ENCODE assay signal across 1 cellular context in the genomic region with DNA sequence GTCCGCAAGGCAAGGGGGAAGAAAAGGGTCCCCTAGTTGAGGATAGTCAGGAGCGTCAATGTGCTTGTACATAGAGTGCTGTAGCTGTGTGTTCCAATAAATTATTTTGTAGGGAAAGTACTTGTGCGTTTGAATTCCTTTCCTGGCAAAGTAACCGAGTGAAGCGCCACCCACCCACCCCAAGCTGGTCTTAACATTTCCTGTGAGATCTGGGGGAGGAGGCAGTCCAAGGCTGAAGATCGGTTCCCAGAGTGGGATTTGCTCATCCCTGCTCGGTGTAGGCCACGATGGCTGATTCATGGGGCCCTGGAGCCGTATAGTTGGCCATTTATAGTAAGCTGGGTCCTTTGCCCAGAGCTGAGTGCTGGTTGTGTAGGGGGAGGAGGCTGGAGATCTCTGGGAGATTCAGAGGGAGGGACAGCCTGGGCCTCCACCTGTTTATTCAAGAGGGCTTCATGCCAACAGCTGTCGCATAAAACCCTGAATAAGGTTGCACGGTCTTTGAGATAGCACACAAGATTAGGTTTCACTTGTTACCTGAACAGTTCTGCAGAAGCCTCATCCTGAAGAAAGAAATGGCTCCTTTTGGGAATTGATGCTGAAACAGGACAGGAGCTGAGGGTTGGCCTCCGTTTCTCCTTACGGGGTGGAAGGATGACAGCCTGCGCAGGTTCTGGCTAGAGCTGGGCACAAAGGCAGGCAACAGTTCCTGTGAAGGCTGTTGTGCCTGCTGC.
TF ChIP-seq lines count a peak whose summit lies in the region.

No MANE protein-coding gene starts in this region.

TF ChIP-seq in HEK293, 187 proteins besides CTCF, POLR2A, EP300 and RAD21 (continued from another document):
- TF ChIP-seq, protein P1, sequence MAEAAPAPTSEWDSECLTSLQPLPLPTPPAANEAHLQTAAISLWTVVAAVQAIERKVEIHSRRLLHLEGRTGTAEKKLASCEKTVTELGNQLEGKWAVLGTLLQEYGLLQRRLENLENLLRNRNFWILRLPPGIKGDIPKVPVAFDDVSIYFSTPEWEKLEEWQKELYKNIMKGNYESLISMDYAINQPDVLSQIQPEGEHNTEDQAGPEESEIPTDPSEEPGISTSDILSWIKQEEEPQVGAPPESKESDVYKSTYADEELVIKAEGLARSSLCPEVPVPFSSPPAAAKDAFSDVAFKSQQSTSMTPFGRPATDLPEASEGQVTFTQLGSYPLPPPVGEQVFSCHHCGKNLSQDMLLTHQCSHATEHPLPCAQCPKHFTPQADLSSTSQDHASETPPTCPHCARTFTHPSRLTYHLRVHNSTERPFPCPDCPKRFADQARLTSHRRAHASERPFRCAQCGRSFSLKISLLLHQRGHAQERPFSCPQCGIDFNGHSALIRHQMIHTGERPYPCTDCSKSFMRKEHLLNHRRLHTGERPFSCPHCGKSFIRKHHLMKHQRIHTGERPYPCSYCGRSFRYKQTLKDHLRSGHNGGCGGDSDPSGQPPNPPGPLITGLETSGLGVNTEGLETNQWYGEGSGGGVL (tag by site-specific recombination; IDR thresholded peaks at IDR 0.05) = peak; percentile 57
- no peak for TF ChIP-seq ZNF138 (tag by site-specific recombination; IDR thresholded peaks at IDR 0.05; ENCODE audit: borderline replicate concordance)
- TF ChIP-seq SP2 (tag by site-specific recombination; IDR thresholded peaks at IDR 0.05) = peak; percentile 48; the same call in 1 of the 2 replicates
- TF ChIP-seq ZNF121 (tag by site-specific recombination; IDR thresholded peaks at IDR 0.05) = no peak
- TF ChIP-seq REST (tag by site-specific recombination; IDR thresholded peaks at IDR 0.05) = no peak
- peak; percentile 55; the same call in 1 of the 2 replicates for TF ChIP-seq WT1 (tag by site-specific recombination; IDR thresholded peaks at IDR 0.05)
- TF ChIP-seq ZNF223 (tag by site-specific recombination; IDR thresholded peaks at IDR 0.05) = no peak
- peak; percentile 47; the same call in 1 of the 2 replicates for TF ChIP-seq ZNF660 (tag by site-specific recombination; IDR thresholded peaks at IDR 0.05)
- TF ChIP-seq ZNF585B (tag by site-specific recombination; IDR thresholded peaks at IDR 0.05) = no peak
- TF ChIP-seq BCL11A (tag by site-specific recombination; IDR thresholded peaks at IDR 0.05; ENCODE audit: low read depth) = no peak
- peak; percentile 99 for TF ChIP-seq ZBTB20 (tag by site-specific recombination; IDR thresholded peaks at IDR 0.05)
- peak; percentile 26; the same call in 1 of the 2 replicates for TF ChIP-seq SP3 (tag by site-specific recombination; IDR thresholded peaks at IDR 0.05)
- TF ChIP-seq ZNF366 (tag by site-specific recombination; conservative IDR thresholded peaks at IDR 0.05) = no peak
- TF ChIP-seq KLF9 (tag by site-specific recombination; IDR thresholded peaks at IDR 0.05; ENCODE audit: low read depth) = no peak
- peak; percentile 38; the same call in 1 of the 2 replicates for TF ChIP-seq PRDM10 (tag by site-specific recombination; IDR thresholded peaks at IDR 0.05)
- TF ChIP-seq ZFP37 (tag by site-specific recombination; IDR thresholded peaks at IDR 0.05) = 0 out of 2 replicates have a peak, but pooled peaks have one; percentile 13
- no peak for TF ChIP-seq FEZF1 (tag by site-specific recombination; IDR thresholded peaks at IDR 0.05)
- TF ChIP-seq ZFP3 (tag by site-specific recombination; IDR thresholded peaks at IDR 0.05; ENCODE audit: low read depth) = no peak
- peak; percentile 99 for TF ChIP-seq SCRT2 (tag by site-specific recombination; IDR thresholded peaks at IDR 0.05)
- no peak for TF ChIP-seq ZNF311 (tag by site-specific recombination; IDR thresholded peaks at IDR 0.05; ENCODE audit: borderline replicate concordance)
- TF ChIP-seq, protein P2, sequence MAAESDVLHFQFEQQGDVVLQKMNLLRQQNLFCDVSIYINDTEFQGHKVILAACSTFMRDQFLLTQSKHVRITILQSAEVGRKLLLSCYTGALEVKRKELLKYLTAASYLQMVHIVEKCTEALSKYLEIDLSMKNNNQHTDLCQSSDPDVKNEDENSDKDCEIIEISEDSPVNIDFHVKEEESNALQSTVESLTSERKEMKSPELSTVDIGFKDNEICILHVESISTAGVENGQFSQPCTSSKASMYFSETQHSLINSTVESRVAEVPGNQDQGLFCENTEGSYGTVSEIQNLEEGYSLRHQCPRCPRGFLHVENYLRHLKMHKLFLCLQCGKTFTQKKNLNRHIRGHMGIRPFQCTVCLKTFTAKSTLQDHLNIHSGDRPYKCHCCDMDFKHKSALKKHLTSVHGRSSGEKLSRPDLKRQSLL (tag by site-specific recombination; IDR thresholded peaks at IDR 0.05) = peak; percentile 66; the same call in 1 of the 2 replicates
- TF ChIP-seq PRDM1 (tag by site-specific recombination; IDR thresholded peaks at IDR 0.05) = no peak; the same call in 1 of the 2 replicates
- TF ChIP-seq ZBTB7A (tag by site-specific recombination; IDR thresholded peaks at IDR 0.05; ENCODE audit: low read depth) = 0 out of 2 replicates have a peak, but pooled peaks have one; percentile 28
- TF ChIP-seq, protein P3, sequence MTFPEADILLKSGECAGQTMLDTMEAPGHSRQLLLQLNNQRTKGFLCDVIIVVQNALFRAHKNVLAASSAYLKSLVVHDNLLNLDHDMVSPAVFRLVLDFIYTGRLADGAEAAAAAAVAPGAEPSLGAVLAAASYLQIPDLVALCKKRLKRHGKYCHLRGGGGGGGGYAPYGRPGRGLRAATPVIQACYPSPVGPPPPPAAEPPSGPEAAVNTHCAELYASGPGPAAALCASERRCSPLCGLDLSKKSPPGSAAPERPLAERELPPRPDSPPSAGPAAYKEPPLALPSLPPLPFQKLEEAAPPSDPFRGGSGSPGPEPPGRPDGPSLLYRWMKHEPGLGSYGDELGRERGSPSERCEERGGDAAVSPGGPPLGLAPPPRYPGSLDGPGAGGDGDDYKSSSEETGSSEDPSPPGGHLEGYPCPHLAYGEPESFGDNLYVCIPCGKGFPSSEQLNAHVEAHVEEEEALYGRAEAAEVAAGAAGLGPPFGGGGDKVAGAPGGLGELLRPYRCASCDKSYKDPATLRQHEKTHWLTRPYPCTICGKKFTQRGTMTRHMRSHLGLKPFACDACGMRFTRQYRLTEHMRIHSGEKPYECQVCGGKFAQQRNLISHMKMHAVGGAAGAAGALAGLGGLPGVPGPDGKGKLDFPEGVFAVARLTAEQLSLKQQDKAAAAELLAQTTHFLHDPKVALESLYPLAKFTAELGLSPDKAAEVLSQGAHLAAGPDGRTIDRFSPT (tag by site-specific recombination; IDR thresholded peaks at IDR 0.05) = peak; percentile 27; the same call in 1 of the 2 replicates
- no peak for TF ChIP-seq SALL2 (tag by site-specific recombination; IDR thresholded peaks at IDR 0.05; ENCODE audit: borderline replicate concordance)
- no peak for TF ChIP-seq GLIS1 (tag by site-specific recombination; IDR thresholded peaks at IDR 0.05)
- no peak for TF ChIP-seq GLI2 (tag by site-specific recombination; IDR thresholded peaks at IDR 0.05; ENCODE audit: borderline replicate concordance, low read depth)
- no peak for TF ChIP-seq ZNF654 (tag by site-specific recombination; IDR thresholded peaks at IDR 0.05; ENCODE audit: low read depth)
- TF ChIP-seq, protein P4, sequence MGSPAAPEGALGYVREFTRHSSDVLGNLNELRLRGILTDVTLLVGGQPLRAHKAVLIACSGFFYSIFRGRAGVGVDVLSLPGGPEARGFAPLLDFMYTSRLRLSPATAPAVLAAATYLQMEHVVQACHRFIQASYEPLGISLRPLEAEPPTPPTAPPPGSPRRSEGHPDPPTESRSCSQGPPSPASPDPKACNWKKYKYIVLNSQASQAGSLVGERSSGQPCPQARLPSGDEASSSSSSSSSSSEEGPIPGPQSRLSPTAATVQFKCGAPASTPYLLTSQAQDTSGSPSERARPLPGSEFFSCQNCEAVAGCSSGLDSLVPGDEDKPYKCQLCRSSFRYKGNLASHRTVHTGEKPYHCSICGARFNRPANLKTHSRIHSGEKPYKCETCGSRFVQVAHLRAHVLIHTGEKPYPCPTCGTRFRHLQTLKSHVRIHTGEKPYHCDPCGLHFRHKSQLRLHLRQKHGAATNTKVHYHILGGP (tag by site-specific recombination; IDR thresholded peaks at IDR 0.05) = no peak
- no peak for TF ChIP-seq ZNF677 (tag by site-specific recombination; IDR thresholded peaks at IDR 0.05)
- peak; percentile 95 for TF ChIP-seq SCRT1 (tag by site-specific recombination; IDR thresholded peaks at IDR 0.05; ENCODE audit: borderline replicate concordance)
- no peak for TF ChIP-seq ZSCAN5A (tag by site-specific recombination; IDR thresholded peaks at IDR 0.05)
- TF ChIP-seq ZNF76 (tag by site-specific recombination; IDR thresholded peaks at IDR 0.05; ENCODE audit: borderline replicate concordance, low read depth) = peak; percentile 55; the same call in 1 of the 2 replicates
- TF ChIP-seq ZNF561 (tag by site-specific recombination; IDR thresholded peaks at IDR 0.05; ENCODE audit: borderline replicate concordance) = peak; percentile 66; the same call in 1 of the 2 replicates
- TF ChIP-seq ZNF335 (tag by site-specific recombination; conservative IDR thresholded peaks at IDR 0.05) = peak; percentile 52
- TF ChIP-seq ZFHX2 (tag by site-specific recombination; conservative IDR thresholded peaks at IDR 0.05) = peak; percentile 46
- TF ChIP-seq EGR2 (tag by site-specific recombination; IDR thresholded peaks at IDR 0.05; ENCODE audit: low read depth) = peak; percentile 58; the same call in 1 of the 2 replicates
- TF ChIP-seq OSR2 (tag by site-specific recombination; IDR thresholded peaks at IDR 0.05) = peak; percentile 42
- peak; percentile 41; the same call in 1 of the 2 replicates for TF ChIP-seq ZXDB (tag by site-specific recombination; IDR thresholded peaks at IDR 0.05)
